4 cellular contexts compared by ENCODE assay signal in genomic region chr19:10856899-10857298, GRCh38.
TF ChIP-seq lines count a peak whose summit lies in the region.

No MANE protein-coding gene starts in this region.

TF ChIP-seq in HEK293, 187 proteins besides CTCF, POLR2A, EP300 and RAD21:
- TF ChIP-seq ZNF121 (tag by site-specific recombination; IDR thresholded peaks at IDR 0.05) = peak; percentile 96

TF ChIP-seq in WTC11, 78 proteins besides CTCF, POLR2A, EP300 and RAD21:
- 0 out of 2 replicates have a peak, but pooled peaks have one; percentile 14 for TF ChIP-seq GTF2I (CRISPR knock-in tag; conservative IDR thresholded peaks at IDR 0.05)

TF ChIP-seq in K562, 482 proteins besides CTCF, POLR2A, EP300 and RAD21:
- TF ChIP-seq RBM25 (IDR thresholded peaks at IDR 0.05; ENCODE audit: low read depth, low read length, severe bottlenecking) = peak; percentile 18
- peak; percentile 98 for TF ChIP-seq ZNF121 (CRISPR knock-in tag; conservative IDR thresholded peaks at IDR 0.05)
- peak; percentile 53 for TF ChIP-seq BCOR (IDR thresholded peaks at IDR 0.05)

TF ChIP-seq in HepG2, 621 proteins besides CTCF, POLR2A, EP300 and RAD21:
- TF ChIP-seq ZNF121 (CRISPR knock-in tag; IDR thresholded peaks at IDR 0.05) = 0 out of 2 replicates have a peak, but pooled peaks have one; percentile 30
